ENCODE assay signal across 8 cellular contexts in the genomic region with DNA sequence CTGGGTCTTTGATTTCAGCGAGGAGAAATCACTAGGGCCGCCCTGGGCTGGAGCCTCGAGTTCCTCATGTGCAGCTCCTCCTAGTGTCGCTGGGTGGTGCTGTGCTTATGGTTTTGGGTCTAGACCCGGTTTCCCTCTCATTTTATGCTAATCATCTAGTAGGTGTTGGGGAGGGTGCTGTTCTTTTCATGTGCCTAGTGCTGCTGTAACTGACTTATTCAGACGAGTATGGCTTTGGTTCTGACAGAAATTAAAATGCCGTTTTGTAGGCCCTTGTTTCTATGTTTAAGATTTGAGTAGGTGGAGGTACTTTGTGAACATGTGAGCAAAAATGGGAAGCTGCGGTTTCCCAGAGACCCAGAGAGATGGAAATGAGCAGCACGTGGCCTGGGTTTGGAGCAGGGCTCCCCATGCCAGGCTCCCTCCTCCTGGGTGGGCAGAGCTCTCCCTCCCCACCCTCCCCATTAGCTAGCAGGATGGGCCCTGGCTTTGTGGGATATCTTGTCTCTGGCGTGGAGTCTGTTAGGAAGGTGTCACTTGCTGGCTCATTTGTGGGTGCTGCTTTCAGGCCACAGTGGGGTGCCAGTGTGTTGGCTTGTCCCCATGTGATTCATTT.
DNase-seq lines count a peak whose midpoint lies in the region; ATAC-seq and TF ChIP-seq lines count a peak whose summit lies in the region.

No MANE protein-coding gene starts in this region.

- no peaks in the 10 kb centered on the region for H3K27me3 Mint-ChIP-seq in brain

- peak overlapping the region in 2 of 5 experiments; percentile 20 to 62 for H3K4me3 Mint-ChIP-seq in brain

- peaks cover 46% of the 10 kb centered on the region for H3K4me1 Mint-ChIP-seq in brain

- DNase-seq in A172 (ENCODE audit: low spot score) (peak; percentile 63), GM13976 (ENCODE audit: low spot score) (peak; percentile 57), NCI-H1092 treated with DMSO at 0.1 percent for 48 hours (lab: John Stamatoyannopoulos, UW) (peak; percentile 56), T-helper 1 cell (peak in 4 of 5 donors; percentile 28 to 50 (median 38)), inferior parietal cortex (ENCODE audit: extremely low spot score) (peak; percentile 74)
- peak; percentile 73 for DNase-seq in stimulated activated CD4-positive, alpha-beta T cell treated with anti-CD3 and anti-CD28 coated beads, Interleukin-15, amount 100 ng/mL, for 24 hours

- in situ Hi-C loops in GM13976 (cut with MboI; ENCODE audit: low sequenced_read_pairs, unreplicated experiment): no loop called here

- TF ChIP-seq CTCF in GM13976 (IDR thresholded peaks at IDR 0.05; ENCODE audit: borderline replicate concordance, control extremely low read depth, extremely low read depth, insufficient read depth, missing control alignments): peak; percentile 71
- TF ChIP-seq CTCF in brain (conservative IDR thresholded peaks at IDR 0.05): peak; percentile 77 to 87

- peak overlapping the region; percentile 30 to 84 (median 39) for H3K27ac Mint-ChIP-seq in brain

- peak; percentile 89 for ATAC-seq in HG02759 (IDR thresholded peaks at IDR 0.05; ENCODE audit: unreplicated experiment)

- H3K36me3 Mint-ChIP-seq in brain: peaks cover 4% of the 10 kb centered on the region

- no peaks in the 10 kb centered on the region for H3K9me3 Mint-ChIP-seq in brain

Comparison
In these comparisons a context has a peak if more than half of its experiments do, and no peak if none do; other contexts are left out.
1. Peak in every context shown above with its lines: DNase-seq and ATAC-seq.